8 cellular contexts compared by ENCODE assay signal in the genomic region with DNA sequence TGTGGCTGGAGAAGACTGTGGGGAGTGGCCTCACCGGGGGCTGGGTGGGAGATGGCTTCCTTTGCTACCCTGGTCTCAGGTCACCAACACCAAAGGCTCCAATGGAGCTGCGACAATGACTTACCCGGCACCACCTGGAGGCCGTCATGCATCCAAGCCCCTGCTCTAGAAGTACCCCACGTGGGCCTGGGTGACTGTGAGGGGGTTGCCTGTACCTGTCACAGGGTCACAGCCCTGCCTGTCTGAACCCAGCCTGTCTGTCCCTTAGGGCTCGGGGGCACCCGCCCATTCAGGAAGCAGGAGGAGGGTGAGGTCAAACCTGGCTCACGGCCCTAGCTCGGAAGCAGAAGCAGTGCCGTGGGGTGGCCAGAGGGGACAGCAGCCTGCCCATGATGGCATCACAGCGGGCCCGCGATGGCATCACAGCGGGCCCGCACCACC. TPM values are rescaled to one million over a fixed set of nuclear protein-coding genes. Genes with fewer than 3 reads are reported as not detected.
DNase-seq lines count a peak whose midpoint lies in the region; ATAC-seq, FAIRE-seq and TF ChIP-seq lines count a peak whose summit lies in the region.

No MANE protein-coding gene starts in this region.

- dilution Hi-C loops in endothelial cell of umbilical vein (cut with MboI; ENCODE audit: extremely low pct_ligation_motif_present, low sequenced_read_pairs) = no loop called here

- no peaks in the 10 kb centered on the region; the same call in 1 of the 2 replicates for H3K36me3 ChIP-seq in Caco-2 (ENCODE audit: control insufficient read depth, insufficient read depth, low read length)
- no peaks in the 10 kb centered on the region for H3K36me3 ChIP-seq in endothelial cell of umbilical vein (ENCODE audit: control insufficient read depth in 2 of 2, extremely low read depth in 1 of 2, insufficient read depth in 2 of 2, low read length in 2 of 2)

- no peak for DNase-seq in Caco-2
- peak; percentile 38 for DNase-seq in RPMI7951 (ENCODE audit: low read depth)
- DNase-seq in endothelial cell of umbilical vein (ENCODE audit: low read depth, low spot score) = peak; percentile 15
- no peak for DNase-seq in omental fat pad (ENCODE audit: low spot score)
- no peak for DNase-seq in COLO668 (lab: John Stamatoyannopoulos, UW; ENCODE audit: unreplicated experiment)
- no peak for DNase-seq in NCI-H1436 (lab: John Stamatoyannopoulos, UW)

- no peaks in the 10 kb centered on the region for H4K20me1 ChIP-seq in endothelial cell of umbilical vein (replicated peaks; ENCODE audit: control insufficient read depth, extremely low read depth, insufficient read depth, low read length)

- H3K36me3 Mint-ChIP-seq in Caco-2 (ENCODE audit: insufficient read depth, unreplicated experiment) = no peaks in the 10 kb centered on the region

- H3K4me3 Mint-ChIP-seq in Caco-2 (ENCODE audit: unreplicated experiment) = no peak overlapping the region

- peak overlapping the region; percentile 36 for H3K9ac ChIP-seq in endothelial cell of umbilical vein (replicated peaks; ENCODE audit: extremely low read depth, insufficient read depth, low read length)

- peak; percentile 21 for ATAC-seq in omental fat pad (ENCODE audit: low FRiP score)
- ATAC-seq in GM18873 (IDR thresholded peaks at IDR 0.05; ENCODE audit: low FRiP score, unreplicated experiment) = no peak
- no peak for ATAC-seq in HG03342 (IDR thresholded peaks at IDR 0.05; ENCODE audit: unreplicated experiment)

- no TSS peak for BruUV-seq in Caco-2 (replicated peaks; lab: Mats Ljungman, UMichigan)
- TSS peak; percentile 27 for BruUV-seq in endothelial cell of umbilical vein (replicated peaks; lab: Mats Ljungman, UMichigan)

- no peaks in the 10 kb centered on the region for H3K9me3 Mint-ChIP-seq in Caco-2 (ENCODE audit: unreplicated experiment)

- FAIRE-seq in endothelial cell of umbilical vein (lab: Jason Lieb, UNC) = peak; percentile 24

- H3K9me1 ChIP-seq in endothelial cell of umbilical vein (replicated peaks; ENCODE audit: control insufficient read depth, extremely low read depth, insufficient read depth, low read length) = no peaks in the 10 kb centered on the region

- no peak overlapping the region for H3K4me3 ChIP-seq in Caco-2 (ENCODE audit: low read depth, low read length)
- no peak overlapping the region for H3K4me3 ChIP-seq in endothelial cell of umbilical vein (replicated peaks in 1 of 3; ENCODE audit: insufficient read depth in 1 of 3, low read depth in 1 of 3, low read length in 3 of 3)

- H3K4me2 ChIP-seq in endothelial cell of umbilical vein (ENCODE audit: insufficient read depth, low read length) = no peak overlapping the region

- no peaks in the 10 kb centered on the region for H3K27me3 Mint-ChIP-seq in Caco-2 (ENCODE audit: insufficient read depth, unreplicated experiment)

- intact Hi-C loops in Caco-2 (cut with micrococcal nuclease; ENCODE audit: unreplicated experiment) (no loop called here), endothelial cell of umbilical vein (cut with micrococcal nuclease) (loop anchor here (1.0 kb wide), 2 partner anchors 11 to 75 kb away; no protein-coding TSS in a partner anchor)

- POLR2A ChIA-PET in Caco-2 (lab: Charles Lee) (interaction anchor here (0.6 to 0.7 kb wide), 2 partner anchors 19 to 181 kb away, joined by 3 to 6 read pairs; a partner anchor contains a TSS), endothelial cell of umbilical vein (lab: Charles Lee) (interaction anchor here (0.7 to 1.3 kb wide), 2 partner anchors 11 to 285 kb away, joined by 5 to 6 read pairs; no protein-coding TSS in a partner anchor)

- H3K4me1 ChIP-seq in Caco-2 = peaks cover 13% of the 10 kb centered on the region; the same call in 1 of the 2 replicates
- peaks cover 54% of the 10 kb centered on the region for H3K4me1 ChIP-seq in endothelial cell of umbilical vein (ENCODE audit: control insufficient read depth, extremely low read depth, insufficient read depth, low read length)

- TF ChIP-seq POLR2A in endothelial cell of umbilical vein (IDR thresholded peaks at IDR 0.05; ENCODE audit: low read depth, low read length) = no peak

- TF ChIP-seq CTCF in Caco-2 (IDR thresholded peaks at IDR 0.05; ENCODE audit: insufficient read depth in 1 of 2, low read depth in 1 of 2, low read length in 1 of 2, severe bottlenecking in 1 of 2, unreplicated experiment in 1 of 2) = no peak
- peak; percentile 7 to 23 for TF ChIP-seq CTCF in endothelial cell of umbilical vein (IDR thresholded peaks at IDR 0.05; ENCODE audit: extremely low read depth in 1 of 2, insufficient read depth in 1 of 2, low read depth in 1 of 2, low read length in 2 of 2)
- no peak for TF ChIP-seq CTCF in omental fat pad (IDR thresholded peaks at IDR 0.05)

- peak overlapping the region; percentile 4 for H2AFZ ChIP-seq in endothelial cell of umbilical vein (ENCODE audit: low read depth, low read length)

- peaks cover 5% of the 10 kb centered on the region for H3K4me1 Mint-ChIP-seq in Caco-2 (ENCODE audit: low read depth, unreplicated experiment)

- H3K27me3 ChIP-seq in Caco-2 (replicated peaks; ENCODE audit: control insufficient read depth, insufficient read depth, low read length) (no peaks in the 10 kb centered on the region), endothelial cell of umbilical vein (ENCODE audit: control insufficient read depth in 2 of 2, insufficient read depth in 2 of 2, low read length in 2 of 2) (no peaks in the 10 kb centered on the region)

- CTCF ChIA-PET in Caco-2 (lab: Charles Lee) (interaction anchor here (0.6 kb wide), 1 partner anchor 114 kb away, joined by 3 read pairs; no protein-coding TSS in a partner anchor), endothelial cell of umbilical vein (lab: Charles Lee) (interaction anchor here (0.7 to 19.1 kb wide), 16 partner anchors 8 to 309 kb away, joined by 3 to 200 read pairs (median 4); a partner anchor contains a TSS)

- H3K9me3 ChIP-seq in Caco-2 (no peaks in the 10 kb centered on the region), endothelial cell of umbilical vein (replicated peaks; ENCODE audit: control insufficient read depth, insufficient read depth, low read length) (no peaks in the 10 kb centered on the region)

- peak overlapping the region; percentile 85 for H3K27ac ChIP-seq in endothelial cell of umbilical vein (ENCODE audit: insufficient read depth, low read depth, low read length)

- H3K79me2 ChIP-seq in endothelial cell of umbilical vein (ENCODE audit: control insufficient read depth, insufficient read depth, low read length) = no peaks in the 10 kb centered on the region

- peak overlapping the region; percentile 82 for H3K27ac Mint-ChIP-seq in Caco-2 (ENCODE audit: unreplicated experiment)

TF ChIP-seq in endothelial cell of umbilical vein, 7 proteins besides CTCF, POLR2A, EP300 and RAD21 (continues in another document):
- TF ChIP-seq GATA2 (IDR thresholded peaks at IDR 0.05; ENCODE audit: insufficient read depth, insufficient read length, low read depth, low read length) = no peak

RNA-seq across cellular contexts. Expression of a gene that starts 18.9 kb away (rescaled TPM):
- total RNA-seq in Caco-2 (2022) (6.7 and 8.1 TPM in 2 replicates), endothelial cell of umbilical vein (12.0 and 16.9 TPM in 2 replicates), omental fat pad (1 to 10 TPM; 1.3 to 4.7 (median 2.7) TPM)
- 7.0 and 10.9 TPM in 2 replicates for total RNA-seq in RPMI7951 (2014; rRNA removed; shearing (Covaris generic))
- polyA plus RNA-seq in endothelial cell of umbilical vein = 11.7 and 14.9 TPM in 2 replicates
- polyA plus RNA-seq in endothelial cell of umbilical vein (2011; cell fraction: cytosol; rRNA removed) = 6.0 and 7.2 TPM in 2 replicates
- polyA plus RNA-seq in endothelial cell of umbilical vein (2011; cell fraction: nucleus; rRNA removed) = 17.7 and 19.0 TPM in 2 replicates
- 5.9 and 7.8 TPM in 2 replicates for polyA plus RNA-seq in endothelial cell of umbilical vein (2012)
- polyA minus RNA-seq in endothelial cell of umbilical vein = 20.0 and 29.5 TPM in 2 replicates
- 5.3 TPM for polyA minus RNA-seq in endothelial cell of umbilical vein (2011; cell fraction: cytosol; rRNA and poly(A)+ RNA removed)
- polyA minus RNA-seq in endothelial cell of umbilical vein (2011; cell fraction: nucleus; rRNA and poly(A)+ RNA removed) = 16.0 and 19.1 TPM in 2 replicates

RNA-seq across cellular contexts. Expression of a gene that starts 27.7 kb away (rescaled TPM):
- 21.6 and 22.7 TPM in 2 replicates for total RNA-seq in Caco-2 (2022)
- total RNA-seq in RPMI7951 (2014; rRNA removed; shearing (Covaris generic)) = 5.7 and 8.4 TPM in 2 replicates
- 17.9 and 24.1 TPM in 2 replicates for total RNA-seq in endothelial cell of umbilical vein
- polyA plus RNA-seq in endothelial cell of umbilical vein = 16.8 and 24.6 TPM in 2 replicates
- 10.0 and 13.4 TPM in 2 replicates for polyA plus RNA-seq in endothelial cell of umbilical vein (2011; cell fraction: cytosol; rRNA removed)
- polyA plus RNA-seq in endothelial cell of umbilical vein (2011; cell fraction: nucleus; rRNA removed) = 49.8 and 60.2 TPM in 2 replicates
- 9.3 and 14.4 TPM in 2 replicates for polyA plus RNA-seq in endothelial cell of umbilical vein (2012)
- polyA minus RNA-seq in endothelial cell of umbilical vein = 11.2 and 14.9 TPM in 2 replicates
- 12.9 TPM for polyA minus RNA-seq in endothelial cell of umbilical vein (2011; cell fraction: cytosol; rRNA and poly(A)+ RNA removed)
- 11.1 and 11.3 TPM in 2 replicates for polyA minus RNA-seq in endothelial cell of umbilical vein (2011; cell fraction: nucleus; rRNA and poly(A)+ RNA removed)
- 10 to 100 TPM in 1 of 4 donors, 1 to 10 TPM in 3; 3.1 to 13.9 (median 6.2) TPM for total RNA-seq in omental fat pad

RNA-seq across cellular contexts. Expression of a gene that starts 33.1 kb away (rescaled TPM):
- total RNA-seq in Caco-2 (2022) = 99.6 and 103 TPM in 2 replicates
- 101 and 174 TPM in 2 replicates for total RNA-seq in RPMI7951 (2014; rRNA removed; shearing (Covaris generic))
- 217 and 226 TPM in 2 replicates for total RNA-seq in endothelial cell of umbilical vein
- polyA plus RNA-seq in endothelial cell of umbilical vein = 181 and 193 TPM in 2 replicates
- polyA plus RNA-seq in endothelial cell of umbilical vein (2011; cell fraction: cytosol; rRNA removed) = 307 and 353 TPM in 2 replicates
- polyA plus RNA-seq in endothelial cell of umbilical vein (2011; cell fraction: nucleus; rRNA removed) = 254 and 309 TPM in 2 replicates
- 186 and 240 TPM in 2 replicates for polyA plus RNA-seq in endothelial cell of umbilical vein (2012)
- polyA minus RNA-seq in endothelial cell of umbilical vein = 47.9 and 49.3 TPM in 2 replicates
- 43.5 TPM for polyA minus RNA-seq in endothelial cell of umbilical vein (2011; cell fraction: cytosol; rRNA and poly(A)+ RNA removed)
- 9.7 and 23.7 TPM in 2 replicates for polyA minus RNA-seq in endothelial cell of umbilical vein (2011; cell fraction: nucleus; rRNA and poly(A)+ RNA removed)
- 100 to 1,000 TPM; 146 to 241 (median 189) TPM for total RNA-seq in omental fat pad

RNA-seq across cellular contexts. Expression of a gene that starts 51.4 kb away (rescaled TPM):
- total RNA-seq in Caco-2 (2022) = 24.0 and 25.4 TPM in 2 replicates
- total RNA-seq in RPMI7951 (2014; rRNA removed; shearing (Covaris generic)) = 35.8 and 56.9 TPM in 2 replicates
- 45.9 and 46.4 TPM in 2 replicates for total RNA-seq in endothelial cell of umbilical vein
- polyA plus RNA-seq in endothelial cell of umbilical vein = 39.5 and 43.5 TPM in 2 replicates
- 24.8 and 32.2 TPM in 2 replicates for polyA plus RNA-seq in endothelial cell of umbilical vein (2011; cell fraction: cytosol; rRNA removed)
- polyA plus RNA-seq in endothelial cell of umbilical vein (2011; cell fraction: nucleus; rRNA removed) = 39.9 and 42.2 TPM in 2 replicates
- 25.4 and 32.1 TPM in 2 replicates for polyA plus RNA-seq in endothelial cell of umbilical vein (2012)
- 20.7 and 20.9 TPM in 2 replicates for polyA minus RNA-seq in endothelial cell of umbilical vein
- 11.0 TPM for polyA minus RNA-seq in endothelial cell of umbilical vein (2011; cell fraction: cytosol; rRNA and poly(A)+ RNA removed)
- 20.9 and 25.1 TPM in 2 replicates for polyA minus RNA-seq in endothelial cell of umbilical vein (2011; cell fraction: nucleus; rRNA and poly(A)+ RNA removed)
- total RNA-seq in omental fat pad = 10 to 100 TPM; 20.7 to 45.0 (median 35.2) TPM

Comparison
In these comparisons a context has a peak if more than half of its experiments do, and no peak if none do; other contexts are left out.
1. DNase-seq: peak in RPMI7951 (single experiment) and endothelial cell of umbilical vein (single experiment); none in Caco-2 (0 of 2), omental fat pad (single experiment), COLO668 (single experiment) and NCI-H1436 (single experiment).
2. CTCF ChIP-seq: peak in endothelial cell of umbilical vein (2 of 2); none in Caco-2 (0 of 2) and omental fat pad (0 of 3).